In genomic region chr17:82557510-82557909, GRCh38 we compare ENCODE assay signal across 1 cellular context.
TF ChIP-seq lines count a peak whose summit lies in the region.

No MANE protein-coding gene starts in this region.

TF ChIP-seq in HEK293, 187 proteins besides CTCF, POLR2A, EP300 and RAD21:
- peak; percentile 83 for TF ChIP-seq ZNF121 (tag by site-specific recombination; IDR thresholded peaks at IDR 0.05)
